In the genomic region with DNA sequence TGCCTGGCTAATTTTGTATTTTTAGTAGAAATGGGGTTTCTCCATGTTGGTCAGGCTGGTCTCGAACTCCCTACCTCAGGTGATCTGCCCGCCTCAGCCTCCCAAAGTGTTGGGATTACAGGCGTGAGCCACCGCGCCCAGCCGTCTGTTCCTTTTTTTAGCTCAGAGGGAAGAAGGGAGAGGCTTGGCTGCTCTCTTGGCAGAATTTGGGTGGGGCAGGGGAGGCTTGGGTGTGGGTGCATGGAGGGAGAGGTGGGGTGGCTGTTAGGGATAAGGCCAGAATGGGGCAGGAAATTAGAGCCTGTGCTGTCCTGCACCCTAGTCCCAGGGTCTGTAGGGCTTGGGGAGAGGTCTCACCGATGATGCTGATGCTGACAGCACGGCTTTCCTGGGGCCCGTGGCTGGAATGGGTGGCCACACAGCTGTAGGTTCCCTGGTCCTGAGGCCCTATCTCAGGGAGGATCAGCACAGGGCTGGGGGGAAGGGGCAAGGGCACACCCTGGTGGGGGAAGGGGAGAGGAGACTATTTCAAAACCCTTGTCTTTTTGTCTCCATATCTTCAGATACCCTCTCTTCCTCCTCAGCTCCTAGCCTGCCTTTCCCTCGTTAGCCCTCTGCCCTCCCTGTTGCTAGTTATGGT, we compare ENCODE assay signal across 11 cellular contexts. TPM values are rescaled to one million over a fixed set of nuclear protein-coding genes. Genes with fewer than 3 reads are reported as not detected.
DNase-seq lines count a peak whose midpoint lies in the region; ATAC-seq and TF ChIP-seq lines count a peak whose summit lies in the region.
"Had no signal": no experiment of that assay in that cellular context is flagged by ENCODE, and none has a peak within 500 bp of the region (broad histone marks: within the 10 kb centered on the region; RNA-seq: fewer than 3 reads in every experiment).

No MANE protein-coding gene starts in this region.

- H3K36me3 ChIP-seq in right atrium auricular region, result peaks cover 38% of the 10 kb centered on the region
- H3K36me3 ChIP-seq in gastroesophageal sphincter, result peaks cover 0 to 58% of the 10 kb centered on the region in 2 donors
- peaks cover 33% of the 10 kb centered on the region for H3K36me3 ChIP-seq in upper lobe of right lung

- ATAC-seq in Right ventricle myocardium inferior (no peak), gastroesophageal sphincter (no peak), upper lobe of right lung (no peak), HG03045 (IDR thresholded peaks at IDR 0.05; ENCODE audit: unreplicated experiment) (no peak), HG02885 (IDR thresholded peaks at IDR 0.05; ENCODE audit: poor library complexity, unreplicated experiment) (no peak)

- peaks cover 0 to 67% of the 10 kb centered on the region in 2 donors for H3K4me1 ChIP-seq in right atrium auricular region
- H3K4me1 ChIP-seq in gastroesophageal sphincter, result peaks cover 0 to 78% (median 37%) of the 10 kb centered on the region in 3 donors
- H3K4me1 ChIP-seq in upper lobe of right lung, result peaks cover 41% of the 10 kb centered on the region

- TF ChIP-seq POLR2A in gastroesophageal sphincter (IDR thresholded peaks at IDR 0.05), result no peak

- H3K9me3 ChIP-seq in right atrium auricular region (no peaks in the 10 kb centered on the region), gastroesophageal sphincter (no peaks in the 10 kb centered on the region), upper lobe of right lung (no peaks in the 10 kb centered on the region)

- H3K27me3 ChIP-seq in right atrium auricular region, result no peaks in the 10 kb centered on the region
- H3K27me3 ChIP-seq in gastroesophageal sphincter, result no peaks in the 10 kb centered on the region
- H3K27me3 ChIP-seq in upper lobe of right lung, result no peaks in the 10 kb centered on the region

- TF ChIP-seq CTCF in right atrium auricular region (IDR thresholded peaks at IDR 0.05) (no peak), gastroesophageal sphincter (IDR thresholded peaks at IDR 0.05) (no peak), upper lobe of right lung (IDR thresholded peaks at IDR 0.05) (no peak)

- intact Hi-C loops in Right ventricle myocardium inferior (cut with DNase I), result no loop called here
- intact Hi-C loops in upper lobe of right lung (cut with DNase I), result no loop called here

- H3K4me3 ChIP-seq in right atrium auricular region (no peak overlapping the region), gastroesophageal sphincter (no peak overlapping the region), upper lobe of right lung (peak overlapping the region; percentile 28)

- TF ChIP-seq EP300 in gastroesophageal sphincter (IDR thresholded peaks at IDR 0.05), result no peak

- DNase-seq in right atrium auricular region (ENCODE audit: low spot score), result no peak
- DNase-seq in Right ventricle myocardium inferior (ENCODE audit: missing footprints), result no peak
- no peak for DNase-seq in upper lobe of right lung
- DNase-seq: activated T-cell treated with anti-CD3 and anti-CD28 coated beads, Interleukin-2, amount 50 U/mL, for 1 hour; mammary epithelial cell; NCI-H526 had no signal

- 79% methylated on average over 7 of the region's 10 CpGs; no CpG with 5 or more reads in 1 of the 2 donors for WGBS in gastroesophageal sphincter (ENCODE audit: low coverage in 1 of 2), 2 donors

- H3K27ac ChIP-seq in right atrium auricular region (peak overlapping the region; percentile 10 to 90), gastroesophageal sphincter (peak overlapping the region in 3 of 4 donors; percentile 64 to 99 (median 97)), upper lobe of right lung (peak overlapping the region; percentile 19)
- H3K27ac ChIP-seq: KMS-11, parathyroid adenoma had no signal

RNA-seq across cellular contexts. Expression of a gene that starts 2.0 kb away (rescaled TPM):
- total RNA-seq in right atrium auricular region (1 to 10 TPM in 1 of 2 donors, under 1 TPM in 1; 0.94 to 1.4 TPM), Right ventricle myocardium inferior (2.0 TPM), gastroesophageal sphincter (1 to 10 TPM; 1.4 to 2.3 (median 1.6) TPM), upper lobe of right lung (1,590 TPM)

RNA-seq across cellular contexts. Expression of a gene that starts 3.8 kb away (rescaled TPM):
- 100 to 1,000 TPM; 104 to 106 TPM for total RNA-seq in right atrium auricular region
- total RNA-seq in Right ventricle myocardium inferior, result 97.5 TPM
- 100 to 1,000 TPM in 1 of 4 donors, 10 to 100 TPM in 3; 78.8 to 101 (median 88.0) TPM for total RNA-seq in gastroesophageal sphincter
- total RNA-seq in upper lobe of right lung, result 44.6 TPM

RNA-seq across cellular contexts. Expression of a gene that starts 6.1 kb away (rescaled TPM):
- total RNA-seq in right atrium auricular region (10 to 100 TPM; 59.6 to 77.1 TPM), Right ventricle myocardium inferior (48.2 TPM), gastroesophageal sphincter (10 to 100 TPM; 45.6 to 70.5 (median 54.6) TPM), upper lobe of right lung (53.0 TPM)

RNA-seq across cellular contexts. Expression of a gene that starts 8.0 kb away (rescaled TPM):
- total RNA-seq in right atrium auricular region (10 to 100 TPM; 26.0 to 32.5 TPM), Right ventricle myocardium inferior (42.9 TPM), gastroesophageal sphincter (10 to 100 TPM; 42.9 to 70.1 (median 61.0) TPM), upper lobe of right lung (100 TPM)

RNA-seq across cellular contexts. Expression of a gene that starts 10.4 kb away (rescaled TPM):
- total RNA-seq in right atrium auricular region (1 to 10 TPM; 3.6 to 9.0 TPM), Right ventricle myocardium inferior (6.3 TPM), gastroesophageal sphincter (10 to 100 TPM in 2 of 4 donors, 1 to 10 TPM in 1, under 1 TPM in 1; 0.93 to 16.3 (median 9.0) TPM), upper lobe of right lung (51.9 TPM)

Comparison
In these comparisons a context has a peak if more than half of its experiments do, and no peak if none do; other contexts are left out.
1. H3K27ac ChIP-seq: peak in every context shown above with its lines; median percentile 97 in gastroesophageal sphincter; 50 in right atrium auricular region; 19 in upper lobe of right lung.
2. RNA of a gene that starts 2.0 kb away (total RNA-seq): 1,590 TPM in upper lobe of right lung (single experiment); 2.0 TPM in Right ventricle myocardium inferior (single experiment), 1.4 to 2.3 TPM in gastroesophageal sphincter and 0.94 to 1.4 TPM in right atrium auricular region; every median in the first group is over 100 times any median in the second.